ENCODE assay signal across 20 cellular contexts in genomic region chr19:47075941-47076340, GRCh38. TPM values are rescaled to one million over a fixed set of nuclear protein-coding genes. Genes with fewer than 3 reads are reported as not detected.
A peak's percentile ranks its signal among the peaks of the same experiment; 100 is the strongest.
DNase-seq lines count a peak whose midpoint lies in the region; ATAC-seq and TF ChIP-seq lines count a peak whose summit lies in the region.
"Had no signal": no experiment of that assay in that cellular context is flagged by ENCODE, and none has a peak within 500 bp of the region (broad histone marks: within the 10 kb centered on the region; RNA-seq: fewer than 3 reads in every experiment).

No MANE protein-coding gene starts in this region.

- intact Hi-C loops in Right ventricle myocardium inferior (cut with DNase I): loop anchor here (5.0 kb wide), 1 partner anchor 36 kb away; the partner anchor contains the start of gene ZC3H4
- intact Hi-C loops in cardiac septum (cut with DNase I): loop anchor here (1.0 kb wide), 1 partner anchor 47 kb away; no protein-coding TSS in a partner anchor

- CTCF ChIA-PET in RWPE1 (lab: Yijun Ruan, JAX): no interaction called here

- TF ChIP-seq CTCF in RWPE1 (conservative IDR thresholded peaks at IDR 0.05; ENCODE audit: low read depth): no peak

- no peak overlapping the region for H3K4me3 Mint-ChIP-seq in stimulated activated memory B cell treated with anti-CD40 and anti-IgM and Interleukin-4, amounts not matched to agents 10 μg/mL and 1 μg/mL and 100 μg/mL, for 72 hours
- H3K4me3 Mint-ChIP-seq: activated naive CD8-positive, alpha-beta T cell treated with anti-CD3 and anti-CD28 coated beads, Interleukin-2, amount 10 ng/mL, durations not matched to agents 7 days and 5 days; activated T-helper 1 cell treated with anti-CD3 and anti-CD28 coated beads, Interleukin-12 subunit alpha, Interleukin-12 subunit beta, Interleukin-2, Interleukin-4 antibody, amounts not matched to agents 30 ng/mL and 10 ng/mL and 1 ng/mL, durations not matched to agents 14 hours and 24 hours and 36 hours; stimulated activated naive CD8-positive, alpha-beta T cell treated with anti-CD3 and anti-CD28 coated beads, Interleukin-15, Interleukin-2, amounts not matched to agents 100 ng/mL and 50 ng/mL, for 24 hours had no signal

- DNase-seq in Right ventricle myocardium inferior (ENCODE audit: missing footprints): no peak
- no peak for DNase-seq in cardiac septum (ENCODE audit: low spot score)
- no peak for DNase-seq in RWPE1 (ENCODE audit: low spot score)
- peak; percentile 12 for DNase-seq in fibroblast of gingiva (ENCODE audit: low read depth)
- no peak for DNase-seq in superior temporal gyrus (ENCODE audit: extremely low spot score)
- no peak for DNase-seq in NCI-H345 (lab: John Stamatoyannopoulos, UW)
- DNase-seq: activated naive CD8-positive, alpha-beta T cell treated with anti-CD3 and anti-CD28 coated beads, Interleukin-2, amount 10 ng/mL, durations not matched to agents 7 days and 5 days; gastrocnemius medialis; NCI-H187 treated with DMSO at 0.1 percent for 48 hours; ovary; SW 1271 had no signal

- peak overlapping the region; percentile 14 for H3K27ac Mint-ChIP-seq in stimulated activated memory B cell treated with anti-CD40 and anti-IgM and Interleukin-4, amounts not matched to agents 10 μg/mL and 1 μg/mL and 100 μg/mL, for 72 hours

- H3K27me3 Mint-ChIP-seq in stimulated activated memory B cell treated with anti-CD40 and anti-IgM and Interleukin-4, amounts not matched to agents 10 μg/mL and 1 μg/mL and 100 μg/mL, for 72 hours: no peaks in the 10 kb centered on the region
- H3K27me3 Mint-ChIP-seq: activated naive CD8-positive, alpha-beta T cell treated with anti-CD3 and anti-CD28 coated beads, Interleukin-2, amount 10 ng/mL, durations not matched to agents 7 days and 5 days; stimulated activated naive CD8-positive, alpha-beta T cell treated with anti-CD3 and anti-CD28 coated beads, Interleukin-15, Interleukin-2, amounts not matched to agents 100 ng/mL and 50 ng/mL, for 24 hours had no signal

- POLR2A ChIA-PET in RWPE1 (lab: Yijun Ruan, JAX; ENCODE audit: low non-redundant PET): no interaction called here

- H3K9me3 Mint-ChIP-seq in stimulated activated memory B cell treated with anti-CD40 and anti-IgM and Interleukin-4, amounts not matched to agents 10 μg/mL and 1 μg/mL and 100 μg/mL, for 72 hours: no peaks in the 10 kb centered on the region
- H3K9me3 Mint-ChIP-seq: activated naive CD8-positive, alpha-beta T cell treated with anti-CD3 and anti-CD28 coated beads, Interleukin-2, amount 10 ng/mL, durations not matched to agents 7 days and 5 days; activated T-helper 1 cell treated with anti-CD3 and anti-CD28 coated beads, Interleukin-12 subunit alpha, Interleukin-12 subunit beta, Interleukin-2, Interleukin-4 antibody, amounts not matched to agents 30 ng/mL and 10 ng/mL and 1 ng/mL, durations not matched to agents 14 hours and 24 hours and 36 hours; stimulated activated naive CD8-positive, alpha-beta T cell treated with anti-CD3 and anti-CD28 coated beads, Interleukin-15, Interleukin-2, amounts not matched to agents 100 ng/mL and 50 ng/mL, for 24 hours had no signal

- H3K36me3 Mint-ChIP-seq in stimulated activated memory B cell treated with anti-CD40 and anti-IgM and Interleukin-4, amounts not matched to agents 10 μg/mL and 1 μg/mL and 100 μg/mL, for 72 hours: peaks cover 47% of the 10 kb centered on the region

- peak overlapping the region; percentile 27; the same call in 1 of the 2 replicates for H3K27ac ChIP-seq in RWPE1
- H3K27ac ChIP-seq: epithelial cell of prostate, gastrocnemius medialis, ovary, upper lobe of left lung had no signal

- peak; percentile 24 for ATAC-seq in Right ventricle myocardium inferior
- no peak for ATAC-seq in stimulated activated memory B cell treated with anti-CD40 and anti-IgM and Interleukin-4, amounts not matched to agents 10 μg/mL and 1 μg/mL and 100 μg/mL, for 72 hours
- no peak for ATAC-seq in GM19324 (IDR thresholded peaks at IDR 0.05; ENCODE audit: low FRiP score, unreplicated experiment)
- ATAC-seq: gastrocnemius medialis, HCT116, K562 had no signal

- H3K4me1 Mint-ChIP-seq in stimulated activated memory B cell treated with anti-CD40 and anti-IgM and Interleukin-4, amounts not matched to agents 10 μg/mL and 1 μg/mL and 100 μg/mL, for 72 hours: peaks cover 8% of the 10 kb centered on the region

RNA-seq across cellular contexts. Expression of gene TMEM160, which starts 27.5 kb away (rescaled TPM):
- total RNA-seq in Right ventricle myocardium inferior (27.7 TPM), cardiac septum (31.1 TPM)

RNA-seq across cellular contexts. Expression of gene ZC3H4, which starts 37.6 kb away (rescaled TPM):
- total RNA-seq in Right ventricle myocardium inferior (20.5 TPM), cardiac septum (28.1 TPM)

RNA-seq across cellular contexts. Expression of gene SAE1, which starts 54.7 kb away (rescaled TPM):
- 45.1 TPM for total RNA-seq in Right ventricle myocardium inferior
- total RNA-seq in cardiac septum: 45.0 TPM

RNA-seq across cellular contexts. Expression of gene NPAS1, which starts 56.3 kb away (rescaled TPM):
- total RNA-seq in Right ventricle myocardium inferior (not detected), cardiac septum (0.54 TPM)
- total RNA-seq: lung microvascular endothelial cell had no signal
